Comparison of ENCODE assay signal across 3 cellular contexts in genomic region chr2:186530314-186530713, GRCh38.
TF ChIP-seq lines count a peak whose summit lies in the region.

No MANE protein-coding gene starts in this region.

TF ChIP-seq in IMR-90, 13 proteins besides CTCF, POLR2A, EP300 and RAD21:
- TF ChIP-seq CEBPB (IDR thresholded peaks at IDR 0.05; ENCODE audit: low read depth, low read length) = peak; percentile 76
- no peak for TF ChIP-seq NFE2L2 (IDR thresholded peaks at IDR 0.05; ENCODE audit: low read depth, low read length)
- no peak for TF ChIP-seq MAZ (IDR thresholded peaks at IDR 0.05; ENCODE audit: borderline replicate concordance, low read depth, low read length)
- TF ChIP-seq, protein P1, sequence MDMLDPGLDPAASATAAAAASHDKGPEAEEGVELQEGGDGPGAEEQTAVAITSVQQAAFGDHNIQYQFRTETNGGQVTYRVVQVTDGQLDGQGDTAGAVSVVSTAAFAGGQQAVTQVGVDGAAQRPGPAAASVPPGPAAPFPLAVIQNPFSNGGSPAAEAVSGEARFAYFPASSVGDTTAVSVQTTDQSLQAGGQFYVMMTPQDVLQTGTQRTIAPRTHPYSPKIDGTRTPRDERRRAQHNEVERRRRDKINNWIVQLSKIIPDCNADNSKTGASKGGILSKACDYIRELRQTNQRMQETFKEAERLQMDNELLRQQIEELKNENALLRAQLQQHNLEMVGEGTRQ (IDR thresholded peaks at IDR 0.05; ENCODE audit: low read depth, low read length) = no peak
- no peak for TF ChIP-seq RCOR1 (IDR thresholded peaks at IDR 0.05; ENCODE audit: insufficient replicate concordance, low read length)
- no peak for TF ChIP-seq MAFK (IDR thresholded peaks at IDR 0.05; ENCODE audit: low read depth, low read length)
- TF ChIP-seq ELK1 (IDR thresholded peaks at IDR 0.05; ENCODE audit: borderline replicate concordance, low read depth, low read length) = no peak
- TF ChIP-seq FOS (IDR thresholded peaks at IDR 0.05; ENCODE audit: low read depth, low read length) = no peak

TF ChIP-seq in Ishikawa, 13 proteins besides CTCF, POLR2A, EP300 and RAD21:
- TF ChIP-seq CEBPB (IDR thresholded peaks at IDR 0.05) (0 out of 2 replicates have a peak, but pooled peaks have one; percentile 25), TEAD4 (IDR thresholded peaks at IDR 0.05) (no peak), REST (IDR thresholded peaks at IDR 0.05; ENCODE audit: low read depth) (no peak)
TF ChIP-seq in Ishikawa: peak in this region for 1.

TF ChIP-seq in H1, 55 proteins besides CTCF, POLR2A, EP300 and RAD21:
- TF ChIP-seq TCF12 (IDR thresholded peaks at IDR 0.05; ENCODE audit: low read depth, low read length) = no peak
- peak; percentile 17; the same call in 1 of the 2 replicates for TF ChIP-seq CEBPB (IDR thresholded peaks at IDR 0.05; ENCODE audit: low read depth, low read length)
